Comparison of ENCODE assay signal across 8 cellular contexts in the genomic region with DNA sequence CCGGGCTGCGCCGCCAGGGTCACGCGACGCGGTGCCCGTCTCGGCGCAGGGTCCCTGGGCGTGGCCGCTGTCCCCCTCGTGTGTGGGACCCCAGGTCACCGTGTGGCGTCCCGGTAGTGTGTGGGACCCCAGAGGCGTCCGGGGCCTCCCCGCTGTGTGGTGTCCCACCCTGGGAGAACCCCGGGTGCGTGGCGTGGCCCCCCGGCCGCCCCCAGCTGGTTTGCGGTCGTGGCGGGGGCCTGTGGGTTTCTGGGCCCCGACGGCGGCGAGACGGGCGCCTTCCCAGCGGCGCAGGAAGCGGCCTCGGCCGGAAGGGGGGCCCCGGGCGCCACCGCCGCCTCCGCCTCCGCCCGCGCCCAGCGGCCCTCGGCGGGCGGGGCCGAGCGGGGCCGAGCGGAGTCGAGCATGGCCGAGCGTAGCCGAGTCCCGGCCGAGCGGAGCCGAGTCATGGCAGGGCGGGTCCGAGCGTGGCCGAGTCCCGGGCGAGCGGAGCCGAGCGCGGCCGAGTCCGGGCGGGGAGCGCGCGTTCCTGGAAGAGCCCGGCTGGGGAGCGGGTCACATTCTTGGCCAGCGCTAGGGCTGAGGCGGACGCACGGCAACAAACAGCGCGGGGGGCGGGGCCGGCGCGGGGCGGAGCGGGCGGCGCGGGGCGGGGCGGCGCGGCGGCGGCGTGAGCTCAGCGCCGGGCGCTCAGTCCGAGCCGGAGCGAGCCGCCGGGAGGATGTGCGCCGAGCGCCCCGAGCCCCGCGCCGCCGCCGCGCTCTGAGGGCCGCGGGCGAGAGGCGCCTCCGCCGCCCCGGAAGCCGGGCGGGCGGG. TPM values are rescaled to one million over a fixed set of nuclear protein-coding genes. Genes with fewer than 3 reads are reported as not detected.
DNase-seq lines count a peak whose midpoint lies in the region; ATAC-seq and TF ChIP-seq lines count a peak whose summit lies in the region.

No MANE protein-coding gene starts in this region.

- H3K36me3 Mint-ChIP-seq in activated T-cell treated with anti-CD3 and anti-CD28 coated beads, Interleukin-2, amount 50 U/mL, for 72 hours (ENCODE audit: insufficient read depth in 2 of 2) = peaks cover 8 to 10% of the 10 kb centered on the region in 2 donors

- intact Hi-C loops in Panc1 (cut with micrococcal nuclease; ENCODE audit: unreplicated experiment) = no loop called here
- intact Hi-C loops in esophagus muscularis mucosa (cut with DNase I) = no loop called here

- H3K27me3 Mint-ChIP-seq in activated T-cell treated with anti-CD3 and anti-CD28 coated beads, Interleukin-2, amount 50 U/mL, for 72 hours (ENCODE audit: low read depth) = no peaks in the 10 kb centered on the region

- in situ Hi-C loops in KBM-7 (cut with MboI; ENCODE audit: low pct_unique_long_range_greater_than_20kb, low sequenced_read_pairs) = no loop called here
- in situ Hi-C loops in Panc1 (cut with HindIII; ENCODE audit: low pct_unique_long_range_greater_than_20kb, low sequenced_read_pairs) = no loop called here

- POLR2A ChIA-PET in Panc1 (lab: Charles Lee) = interaction anchor here (0.6 kb wide), 1 partner anchor 160 kb away, joined by 3 read pairs; no protein-coding TSS in a partner anchor

- ATAC-seq in GM21737 (IDR thresholded peaks at IDR 0.05; ENCODE audit: unreplicated experiment) (peak; percentile 83), Panc1 (peak; percentile 86)
- ATAC-seq in activated T-cell treated with anti-CD3 and anti-CD28 coated beads, Interleukin-2, amount 50 U/mL, for 72 hours (replicated peaks in 1 of 2) = peak; percentile 83

- H3K36me3 ChIP-seq in Panc1 (ENCODE audit: control insufficient read depth, insufficient read depth, low read length) (peaks cover 2% of the 10 kb centered on the region; the same call in 1 of the 2 replicates), esophagus muscularis mucosa (no peaks in the 10 kb centered on the region)

- H3K9me3 ChIP-seq in Panc1 (ENCODE audit: control insufficient read depth, insufficient read depth, low read depth, low read length) (no peaks in the 10 kb centered on the region), esophagus muscularis mucosa (no peaks in the 10 kb centered on the region)

- peak; percentile 78 for TF ChIP-seq POLR2A in esophagus muscularis mucosa (IDR thresholded peaks at IDR 0.05; ENCODE audit: low read depth)

- DNase-seq in DMS79 treated with DMSO at 0.1 percent for 48 hours (lab: John Stamatoyannopoulos, UW) (peak; percentile 96), KBM-7 (peak; percentile 97), Panc1 (ENCODE audit: low read depth, low spot score) (no peak), esophagus muscularis mucosa (ENCODE audit: extremely low spot score) (peak; percentile 99), myocyte (ENCODE audit: low read depth) (peak; percentile 96)
- peak; percentile 95 to 99 for DNase-seq in activated T-cell treated with anti-CD3 and anti-CD28 coated beads, Interleukin-2, amount 50 U/mL, for 72 hours
- peak; percentile 79 for DNase-seq in stimulated activated CD8-positive, alpha-beta memory T cell treated with anti-CD3 and anti-CD28 coated beads, Interleukin-7, amount 100 ng/mL, for 24 hours (ENCODE audit: low read depth)

- peak overlapping the region; percentile 71 for H3K27ac ChIP-seq in Panc1 (ENCODE audit: low read length)
- peak overlapping the region; percentile 97 to 99 (median 98) for H3K27ac ChIP-seq in esophagus muscularis mucosa (replicated peaks in 1 of 4)

- no peaks in the 10 kb centered on the region for H3K9me3 Mint-ChIP-seq in activated T-cell treated with anti-CD3 and anti-CD28 coated beads, Interleukin-2, amount 50 U/mL, for 72 hours

- BruUV-seq in Panc1 (replicated peaks; lab: Mats Ljungman, UMichigan) = no TSS peak

- no peaks in the 10 kb centered on the region for H3K27me3 ChIP-seq in Panc1 (ENCODE audit: control insufficient read depth, insufficient read depth, low read length)
- H3K27me3 ChIP-seq in esophagus muscularis mucosa = no peaks in the 10 kb centered on the region

- H3K4me3 ChIP-seq in Panc1 (ENCODE audit: low read depth in 2 of 2, low read length in 2 of 2) (peak overlapping the region; percentile 58 to 61), esophagus muscularis mucosa (peak overlapping the region; percentile 78 to 96 (median 83))

- WGBS in esophagus muscularis mucosa = 0% methylated on average over 8 of the region's 130 CpGs

- peak overlapping the region; percentile 62 to 71 for H3K4me3 Mint-ChIP-seq in activated T-cell treated with anti-CD3 and anti-CD28 coated beads, Interleukin-2, amount 50 U/mL, for 72 hours

- H3K4me1 ChIP-seq in Panc1 (ENCODE audit: control insufficient read depth, insufficient read depth, low read length) (peaks cover 12% of the 10 kb centered on the region), esophagus muscularis mucosa (peaks cover 38 to 48% (median 41%) of the 10 kb centered on the region in 4 donors)

- peak overlapping the region; percentile 63 for H3K27ac Mint-ChIP-seq in activated T-cell treated with anti-CD3 and anti-CD28 coated beads, Interleukin-2, amount 50 U/mL, for 72 hours

- TF ChIP-seq CTCF in Panc1 (IDR thresholded peaks at IDR 0.05) (no peak), esophagus muscularis mucosa (IDR thresholded peaks at IDR 0.05) (peak in 1 of 3 experiments; percentile 18)

- peaks cover 21% of the 10 kb centered on the region for H3K4me1 Mint-ChIP-seq in activated T-cell treated with anti-CD3 and anti-CD28 coated beads, Interleukin-2, amount 50 U/mL, for 72 hours (ENCODE audit: low read depth)

- TF ChIP-seq EP300 in esophagus muscularis mucosa (IDR thresholded peaks at IDR 0.05) = no peak

- CTCF ChIA-PET in Panc1 (lab: Charles Lee) = interaction anchor here (0.5 to 0.6 kb wide), 2 partner anchors 28 to 38 kb away, joined by 5 to 10 read pairs; no protein-coding TSS in a partner anchor

RNA-seq across cellular contexts. Expression of a gene that starts 0.6 kb away (rescaled TPM):
- total RNA-seq in Panc1 (2021; ENCODE audit: unreplicated experiment) (63.2 TPM), esophagus muscularis mucosa (100 to 1,000 TPM in 2 of 4 donors, 10 to 100 TPM in 2; 70.1 to 190 (median 124) TPM), myocyte (12.1 and 15.2 TPM in 2 replicates)
- 35.0 TPM for polyA plus RNA-seq in Panc1 (2012; ENCODE audit: insufficient read length)
- total RNA-seq in activated T-cell treated with anti-CD3 and anti-CD28 coated beads, Interleukin-2, amount 50 U/mL, for 72 hours = 10 to 100 TPM; 28.5 to 32.3 TPM
- 34.7 TPM for polyA plus RNA-seq in myocyte (2012)

RNA-seq across cellular contexts. Expression of a gene that starts 33.0 kb away (rescaled TPM):
- total RNA-seq in Panc1 (2021; ENCODE audit: unreplicated experiment) = 177 TPM
- 197 TPM for polyA plus RNA-seq in Panc1 (2012; ENCODE audit: insufficient read length)
- total RNA-seq in activated T-cell treated with anti-CD3 and anti-CD28 coated beads, Interleukin-2, amount 50 U/mL, for 72 hours = 10 to 100 TPM; 74.6 to 80.4 TPM
- total RNA-seq in esophagus muscularis mucosa = 10 to 100 TPM; 37.9 to 81.7 (median 55.7) TPM
- 37.3 and 43.0 TPM in 2 replicates for total RNA-seq in myocyte
- polyA plus RNA-seq in myocyte (2012) = 64.9 TPM
